ENCODE assay signal across 14 cellular contexts in the genomic region with DNA sequence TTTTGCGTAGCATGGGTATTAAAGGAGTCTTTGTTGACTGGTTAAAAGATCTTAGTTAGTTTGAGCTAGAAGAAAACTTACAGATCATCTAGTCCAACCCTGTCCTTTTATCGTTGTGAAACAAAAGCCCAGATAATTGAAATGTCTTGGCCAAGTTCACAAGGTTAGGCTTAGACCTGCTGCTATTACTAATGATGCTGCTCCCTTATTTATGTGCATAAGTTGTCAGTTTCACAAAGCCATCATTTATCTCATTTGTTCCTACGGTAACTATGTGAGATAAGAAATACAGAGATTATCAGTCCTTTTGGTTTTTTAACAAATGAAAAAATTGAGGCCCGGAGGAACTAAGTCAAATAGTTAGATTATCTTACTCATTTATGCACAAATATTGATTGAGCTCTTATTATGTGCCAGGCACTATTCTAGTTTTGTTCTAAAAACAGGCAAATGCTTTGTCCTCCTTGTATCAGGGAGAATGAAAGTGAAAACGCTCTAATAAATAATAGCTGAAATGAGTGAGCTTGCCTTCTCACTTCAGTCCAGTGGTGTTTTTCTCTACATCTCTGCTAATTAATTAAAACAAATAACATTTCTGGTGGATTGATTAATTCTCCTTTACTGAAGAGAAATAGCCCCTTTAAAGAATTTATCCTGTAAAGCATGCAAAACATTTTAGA. TPM values are rescaled to one million over a fixed set of nuclear protein-coding genes. Genes with fewer than 3 reads are reported as not detected.
DNase-seq lines count a peak whose midpoint lies in the region; ATAC-seq and TF ChIP-seq lines count a peak whose summit lies in the region.
"Had no signal": no experiment of that assay in that cellular context is flagged by ENCODE, and none has a peak within 500 bp of the region (broad histone marks: within the 10 kb centered on the region; RNA-seq: fewer than 3 reads in every experiment).

No MANE protein-coding gene starts in this region.

- TF ChIP-seq CTCF in ascending aorta (IDR thresholded peaks at IDR 0.05): no peak
- TF ChIP-seq CTCF in lower lobe of right lung (IDR thresholded peaks at IDR 0.05): no peak

- ATAC-seq in lower lobe of right lung: no peak
- ATAC-seq in HG02973 (IDR thresholded peaks at IDR 0.05; ENCODE audit: unreplicated experiment): no peak
- ATAC-seq in GM19397 (IDR thresholded peaks at IDR 0.05; ENCODE audit: unreplicated experiment): no peak
- ATAC-seq in GM18498 (IDR thresholded peaks at IDR 0.05; ENCODE audit: unreplicated experiment): no peak
- ATAC-seq: activated CD4-positive, alpha-beta T cell treated with anti-CD3 and anti-CD28 coated beads for 36 hours had no signal

- H3K9me3 ChIP-seq in ascending aorta (no peaks in the 10 kb centered on the region), lower lobe of right lung (no peaks in the 10 kb centered on the region)

- peak overlapping the region; percentile 28 to 44 for H3K27ac ChIP-seq in ascending aorta
- peak overlapping the region; percentile 62 for H3K27ac ChIP-seq in lower lobe of right lung
- H3K27ac ChIP-seq: HL-60, parathyroid adenoma had no signal

- H3K36me3 ChIP-seq in ascending aorta: no peaks in the 10 kb centered on the region
- no peaks in the 10 kb centered on the region for H3K36me3 ChIP-seq in lower lobe of right lung

- H3K4me1 ChIP-seq in ascending aorta: peaks cover 2 to 9% of the 10 kb centered on the region in 2 donors
- H3K4me1 ChIP-seq in lower lobe of right lung: peaks cover 12% of the 10 kb centered on the region
- H3K4me1 ChIP-seq: parathyroid adenoma had no signal

- H3K27me3 ChIP-seq in ascending aorta (no peaks in the 10 kb centered on the region), lower lobe of right lung (ENCODE audit: low read depth) (no peaks in the 10 kb centered on the region)

- H3K4me3 ChIP-seq in ascending aorta (peak overlapping the region; percentile 35 to 47), lower lobe of right lung (peak overlapping the region; percentile 19)

- intact Hi-C loops in ascending aorta (cut with DNase I) (no loop called here), lower lobe of right lung (cut with DNase I) (no loop called here)

- DNase-seq in NCI-H226 (peak; percentile 12), ascending aorta (ENCODE audit: low spot score in 2 of 2) (no peak), lower lobe of right lung (no peak), superior temporal gyrus (ENCODE audit: extremely low spot score) (peak; percentile 32), NAMALWA (ENCODE audit: low spot score) (no peak)
- DNase-seq: activated CD4-positive, alpha-beta T cell treated with anti-CD3 and anti-CD28 coated beads for 36 hours; activated naive CD4-positive, alpha-beta T cell treated with anti-CD3 and anti-CD28 coated beads for 36 hours; COR-L47; left colon had no signal

RNA-seq across cellular contexts. Expression of a gene that starts 49.1 kb away (rescaled TPM):
- total RNA-seq in ascending aorta (6.4 TPM), lower lobe of right lung (23.4 TPM)

Comparison
In these comparisons a context has a peak if more than half of its experiments do, and no peak if none do; other contexts are left out.
1. DNase-seq: peak in NCI-H226 (single experiment) and superior temporal gyrus (single experiment); none in ascending aorta (0 of 2), lower lobe of right lung (single experiment) and NAMALWA (single experiment).